Comparison of ENCODE assay signal across 20 cellular contexts in genomic region chr14:59283380-59283779, GRCh38.
DNase-seq lines count a peak whose midpoint lies in the region; ATAC-seq, FAIRE-seq and TF ChIP-seq lines count a peak whose summit lies in the region.
"Had no signal": no experiment of that assay in that cellular context is flagged by ENCODE, and none has a peak within 500 bp of the region (broad histone marks: within the 10 kb centered on the region; RNA-seq: fewer than 3 reads in every experiment).

No MANE protein-coding gene starts in this region.

- peaks cover 47% of the 10 kb centered on the region for H3K4me1 ChIP-seq in ACC112 (ENCODE audit: control insufficient read depth, insufficient read depth, low read length, unreplicated experiment)
- peaks cover 41% of the 10 kb centered on the region for H3K4me1 ChIP-seq in keratinocyte (ENCODE audit: control insufficient read depth, extremely low read depth, insufficient read depth, low read length)
- H3K4me1 ChIP-seq: gastrocnemius medialis, neural progenitor cell had no signal

- no peak overlapping the region for H3K4me2 ChIP-seq in keratinocyte (ENCODE audit: control insufficient read depth, extremely low read depth, insufficient read depth, low read depth, low read length)
- H3K4me2 ChIP-seq: neural progenitor cell had no signal

- H3K27ac ChIP-seq in ACC112 (ENCODE audit: low read depth, low read length) (peak overlapping the region; percentile 93), keratinocyte (ENCODE audit: control insufficient read depth, insufficient read depth, low read length) (no peak overlapping the region)
- H3K27ac ChIP-seq: gastrocnemius medialis, neural progenitor cell, tibial nerve had no signal

- H3K27me3 ChIP-seq in ACC112 (ENCODE audit: insufficient read depth, low read length) (no peaks in the 10 kb centered on the region), keratinocyte (ENCODE audit: control insufficient read depth, extremely low read depth, insufficient read depth, low read length) (no peaks in the 10 kb centered on the region)
- H3K27me3 ChIP-seq: gastrocnemius medialis, neural progenitor cell, tibial nerve had no signal

- no peak for TF ChIP-seq CTCF in keratinocyte (optimal IDR thresholded peaks at IDR 0.05 in 1 of 3, IDR thresholded peaks at IDR 0.05 in 1 of 3, conservative IDR thresholded peaks at IDR 0.05 in 1 of 3; ENCODE audit: extremely low read depth in 1 of 3, insufficient read depth in 2 of 3, low read length in 3 of 3)

- H3K9ac ChIP-seq in keratinocyte (ENCODE audit: control insufficient read depth, extremely low read depth, insufficient read depth, low read length), result no peak overlapping the region
- H3K9ac ChIP-seq: neural progenitor cell had no signal

- no peaks in the 10 kb centered on the region for H3K9me1 ChIP-seq in keratinocyte (ENCODE audit: control insufficient read depth, extremely low read depth, insufficient read depth, low read length)

- no peaks in the 10 kb centered on the region for H4K20me1 ChIP-seq in keratinocyte (ENCODE audit: control insufficient read depth, extremely low read depth, insufficient read depth, low read length)

- no peak overlapping the region for H2AFZ ChIP-seq in ACC112 (ENCODE audit: low read length, unreplicated experiment)
- no peak overlapping the region for H2AFZ ChIP-seq in keratinocyte (ENCODE audit: control insufficient read depth, low read length)
- H2AFZ ChIP-seq: neural progenitor cell had no signal

- DNase-seq in HTR-8/SVneo (ENCODE audit: insufficient read length, low spot score), result no peak
- DNase-seq in amniotic epithelial cell (ENCODE audit: low read depth), result peak; percentile 94
- DNase-seq in keratinocyte (ENCODE audit: low read depth, low spot score), result no peak
- no peak for DNase-seq in NCI-H1694 treated with DMSO at 0.1 percent for 48 hours (lab: John Stamatoyannopoulos, UW)
- no peak for DNase-seq in activated naive CD4-positive, alpha-beta T cell treated with Interleukin-2 at 50 U/mL for 16 hours
- DNase-seq: activated CD4-positive, CD25-positive, alpha-beta regulatory T cell; activated gamma-delta T cell treated with Interleukin-2 at 50 U/mL for 16 hours; effector CD4-positive, alpha-beta T cell; gastrocnemius medialis; NCI-H1436; NCI-H526; right cardiac atrium; RPMI8226; stimulated activated CD4-positive, alpha-beta T cell treated with anti-CD3 and anti-CD28 coated beads, Interleukin-4, amount 100 ng/mL, for 4 hours had no signal

- H3K4me3 ChIP-seq in ACC112 (ENCODE audit: low read depth, low read length) (no peak overlapping the region), keratinocyte (ENCODE audit: control insufficient read depth in 2 of 3, extremely low read depth in 1 of 3, insufficient read depth in 2 of 3, low read depth in 1 of 3, low read length in 3 of 3) (no peak overlapping the region)
- H3K4me3 ChIP-seq: gastrocnemius medialis, K562, neural progenitor cell, tibial nerve had no signal

- H3K36me3 ChIP-seq in ACC112 (ENCODE audit: insufficient read depth, low read length), result peaks cover 10% of the 10 kb centered on the region; the same call in 1 of the 2 replicates
- no peaks in the 10 kb centered on the region for H3K36me3 ChIP-seq in keratinocyte (ENCODE audit: control insufficient read depth in 2 of 2, extremely low read depth in 1 of 2, insufficient read depth in 2 of 2, low read length in 2 of 2)
- H3K36me3 ChIP-seq: gastrocnemius medialis, tibial nerve had no signal

- H3K79me2 ChIP-seq in ACC112 (ENCODE audit: control insufficient read depth, insufficient read depth, low read length, unreplicated experiment) (no peaks in the 10 kb centered on the region), keratinocyte (ENCODE audit: control insufficient read depth, insufficient read depth, low read length) (no peaks in the 10 kb centered on the region)

- dilution Hi-C loops in keratinocyte (cut with MboI; ENCODE audit: extremely low pct_ligation_motif_present, low sequenced_read_pairs), result no loop called here

- FAIRE-seq in HTR-8/SVneo (lab: Jason Lieb, UNC) (peak; percentile 97), keratinocyte (lab: Jason Lieb, UNC) (peak; percentile 13)
- FAIRE-seq: K562 had no signal

- no peaks in the 10 kb centered on the region for H3K9me3 ChIP-seq in keratinocyte (ENCODE audit: control insufficient read depth, low read depth, low read length)
- H3K9me3 ChIP-seq: gastrocnemius medialis had no signal

- ATAC-seq in GM18870 (IDR thresholded peaks at IDR 0.05; ENCODE audit: unreplicated experiment) (no peak), HG03571 (IDR thresholded peaks at IDR 0.05; ENCODE audit: unreplicated experiment) (no peak)
- ATAC-seq: gastrocnemius medialis, K562, right cardiac atrium had no signal
